In the genomic region with DNA sequence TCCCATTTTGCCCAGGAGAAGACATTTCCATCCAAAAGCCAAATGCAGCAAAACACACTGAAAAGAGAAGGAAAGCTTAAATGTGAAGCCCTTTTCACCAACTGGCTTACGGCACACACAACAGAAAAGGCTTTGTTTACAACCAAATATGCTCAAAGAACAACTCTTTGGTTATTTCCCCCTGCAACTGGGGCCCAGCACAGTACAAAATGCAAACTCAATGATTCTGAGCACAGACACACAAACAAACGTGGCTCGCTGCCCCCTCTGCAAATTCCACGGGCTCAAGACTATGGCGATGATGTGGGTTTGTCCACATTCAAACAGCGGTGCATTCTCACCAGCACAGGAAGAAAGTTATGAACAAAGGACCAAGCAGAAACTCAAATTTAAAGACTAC, we compare ENCODE assay signal across 13 cellular contexts. TPM values are rescaled to one million over a fixed set of nuclear protein-coding genes. Genes with fewer than 3 reads are reported as not detected.
"Had no signal": no experiment of that assay in that cellular context is flagged by ENCODE, and none has a peak within 500 bp of the region (broad histone marks: within the 10 kb centered on the region; RNA-seq: fewer than 3 reads in every experiment).

No MANE protein-coding gene starts in this region.

- H3K27ac ChIP-seq: left lung, SJSA1 had no signal

- ATAC-seq: activated CD4-positive, CD25-positive, alpha-beta regulatory T cell treated with anti-CD3 and anti-CD28 coated beads, Interleukin-2, amount 50 U/mL, for 24 hours; activated naive CD8-positive, alpha-beta T cell treated with anti-CD3 and anti-CD28 coated beads, Interleukin-2, amount 50 U/mL, for 24 hours; left lung had no signal

- H3K4me1 ChIP-seq: left lung, SJSA1 had no signal

- H3K9me3 ChIP-seq: left lung, SJSA1 had no signal

- DNase-seq: activated CD4-positive, alpha-beta T cell treated with anti-CD3 and anti-CD28 coated beads, Interleukin-2, amount 50 U/mL, for 4 hours; activated naive CD4-positive, alpha-beta T cell; activated naive CD8-positive, alpha-beta T cell treated with anti-CD3 and anti-CD28 coated beads, Interleukin-2, amount 50 U/mL, for 24 hours; activated T-cell treated with anti-CD3 and anti-CD28 coated beads, Interleukin-2, amount 50 U/mL, for 48 hours; cortex of kidney; effector memory CD4-positive, alpha-beta T cell; left lung; occipital lobe; stimulated activated CD4-positive, alpha-beta T cell treated with anti-CD3 and anti-CD28 coated beads, Interleukin-15, amount 100 ng/mL, for 24 hours; stimulated activated CD4-positive, alpha-beta T cell treated with anti-CD3 and anti-CD28 coated beads, Interleukin-4, amount 100 ng/mL, for 24 hours; trophoblast cell had no signal

- H3K36me3 ChIP-seq: left lung, SJSA1 had no signal

- H3K4me3 ChIP-seq: left lung, SJSA1 had no signal

RNA-seq across cellular contexts. Expression of a gene that starts 5.3 kb away (rescaled TPM):
- total RNA-seq: SJSA1 had no signal
